Comparison of ENCODE assay signal across 19 cellular contexts in genomic region chr12:90262261-90262660, GRCh38.
DNase-seq lines count a peak whose midpoint lies in the region; TF ChIP-seq lines count a peak whose summit lies in the region.
"Had no signal": no experiment of that assay in that cellular context is flagged by ENCODE, and none has a peak within 500 bp of the region (broad histone marks: within the 10 kb centered on the region; RNA-seq: fewer than 3 reads in every experiment).

No MANE protein-coding gene starts in this region.

- H3K4me3 Mint-ChIP-seq in nephron: peak overlapping the region in 1 of 3 experiments; percentile 1
- H3K4me3 Mint-ChIP-seq: activated CD4-positive, alpha-beta T cell treated with anti-CD3 and anti-CD28 coated beads, Interleukin-2, amount 10 ng/mL, durations not matched to agents 24 days and 14 days had no signal

- H3K27ac Mint-ChIP-seq in nephron: peak overlapping the region; percentile 50 to 81 (median 51)
- H3K27ac Mint-ChIP-seq: activated CD4-positive, alpha-beta T cell treated with anti-CD3 and anti-CD28 coated beads, Interleukin-2, amount 10 ng/mL, durations not matched to agents 24 days and 14 days had no signal

- no peak overlapping the region for H3K4me3 ChIP-seq in epithelial cell of esophagus (ENCODE audit: low read length)
- H3K4me3 ChIP-seq: gastroesophageal sphincter, GM12878, pancreas, Peyer's patch had no signal

- H3K27me3 Mint-ChIP-seq in nephron (ENCODE audit: low read depth): no peaks in the 10 kb centered on the region

- TF ChIP-seq CTCF in epithelial cell of esophagus (IDR thresholded peaks at IDR 0.05; ENCODE audit: insufficient read depth, low read depth, low read length, missing control alignments) (no peak), nephron (IDR thresholded peaks at IDR 0.05; ENCODE audit: unreplicated experiment in 3 of 3) (no peak)

- DNase-seq in EH (ENCODE audit: low read depth) (peak; percentile 49), NCI-H226 (peak; percentile 18), epithelial cell of esophagus (ENCODE audit: low read depth) (peak; percentile 37), D341Med (ENCODE audit: low spot score) (no peak), NCI-H1092 (lab: John Stamatoyannopoulos, UW) (no peak), SW480 (ENCODE audit: low spot score) (no peak), NCI-H1436 (lab: John Stamatoyannopoulos, UW) (no peak)
- DNase-seq: activated CD4-positive, alpha-beta T cell treated with anti-CD3 and anti-CD28 coated beads, Interleukin-2, amount 10 ng/mL, durations not matched to agents 24 days and 14 days; activated effector memory CD4-positive, alpha-beta T cell treated with Interleukin-2 at 50 U/mL for 16 hours; left ventricle myocardium superior; NCI-H1417 treated with DMSO at 0.1 percent for 48 hours; NCI-H2227 treated with DMSO at 0.1 percent for 48 hours; pancreas; Peyer's patch; small intestine; stimulated activated CD4-positive, alpha-beta T cell treated with anti-CD3 and anti-CD28 coated beads, Interleukin-4, amount 100 ng/mL, for 4 hours had no signal

- H3K9me3 Mint-ChIP-seq in nephron: peaks cover 4% of the 10 kb centered on the region
- H3K9me3 Mint-ChIP-seq: activated CD4-positive, alpha-beta T cell treated with anti-CD3 and anti-CD28 coated beads, Interleukin-2, amount 10 ng/mL, durations not matched to agents 24 days and 14 days had no signal

- H3K4me1 Mint-ChIP-seq in nephron: peaks cover 39% of the 10 kb centered on the region
- H3K4me1 Mint-ChIP-seq: activated CD4-positive, alpha-beta T cell treated with anti-CD3 and anti-CD28 coated beads, Interleukin-2, amount 10 ng/mL, durations not matched to agents 24 days and 14 days had no signal

- H3K36me3 Mint-ChIP-seq in nephron (ENCODE audit: low read depth): no peaks in the 10 kb centered on the region

Comparison
In these comparisons a context has a peak if more than half of its experiments do, and no peak if none do; other contexts are left out.
1. DNase-seq: peak in EH (single experiment), NCI-H226 (single experiment) and epithelial cell of esophagus (single experiment); none in D341Med (single experiment), NCI-H1092 (single experiment), SW480 (single experiment) and NCI-H1436 (single experiment).